ENCODE assay signal across 8 cellular contexts in genomic region chr13:44331912-44332840, GRCh38. TPM values are rescaled to one million over a fixed set of nuclear protein-coding genes. Genes with fewer than 3 reads are reported as not detected.
DNase-seq lines count a peak whose midpoint lies in the region; ATAC-seq and TF ChIP-seq lines count a peak whose summit lies in the region.

No MANE protein-coding gene starts in this region.

- H3K27me3 Mint-ChIP-seq in activated CD8-positive, alpha-beta memory T cell treated with anti-CD3 and anti-CD28 coated beads, Interleukin-2, amount 10 ng/mL, durations not matched to agents 7 days and 5 days, result peaks cover 16% of the 10 kb centered on the region

- H3K4me1 Mint-ChIP-seq in activated CD8-positive, alpha-beta memory T cell treated with anti-CD3 and anti-CD28 coated beads, Interleukin-2, amount 10 ng/mL, durations not matched to agents 7 days and 5 days, result peaks cover 4% of the 10 kb centered on the region

- intact Hi-C loops in dorsolateral prefrontal cortex (cut with DNase I), result no loop called here

- H3K27ac Mint-ChIP-seq in activated CD8-positive, alpha-beta memory T cell treated with anti-CD3 and anti-CD28 coated beads, Interleukin-2, amount 10 ng/mL, durations not matched to agents 7 days and 5 days, result no peak overlapping the region

- H3K27ac ChIP-seq in dorsolateral prefrontal cortex, result peak overlapping the region in 58 of 59 donors; percentile 6 to 94 (median 80)

- no peaks in the 10 kb centered on the region for H3K36me3 Mint-ChIP-seq in activated CD8-positive, alpha-beta memory T cell treated with anti-CD3 and anti-CD28 coated beads, Interleukin-2, amount 10 ng/mL, durations not matched to agents 7 days and 5 days

- H3K4me3 ChIP-seq in dorsolateral prefrontal cortex, result peak overlapping the region in 1 of 59 donors; percentile 8

- no peak overlapping the region for H3K4me3 Mint-ChIP-seq in activated CD8-positive, alpha-beta memory T cell treated with anti-CD3 and anti-CD28 coated beads, Interleukin-2, amount 10 ng/mL, durations not matched to agents 7 days and 5 days

- no peak for ATAC-seq in activated CD8-positive, alpha-beta memory T cell treated with anti-CD3 and anti-CD28 coated beads, Interleukin-2, amount 10 ng/mL, durations not matched to agents 7 days and 5 days

- H3K27me3 ChIP-seq in dorsolateral prefrontal cortex, result no peaks in the 10 kb centered on the region

- CTCF ChIA-PET in activated CD8-positive, alpha-beta memory T cell treated with anti-CD3 and anti-CD28 coated beads, Interleukin-2, amount 10 ng/mL, durations not matched to agents 7 days and 5 days (lab: Charles Lee), result no interaction called here

- no peaks in the 10 kb centered on the region for H3K9me3 Mint-ChIP-seq in activated CD8-positive, alpha-beta memory T cell treated with anti-CD3 and anti-CD28 coated beads, Interleukin-2, amount 10 ng/mL, durations not matched to agents 7 days and 5 days (ENCODE audit: low read depth)

- no peak for TF ChIP-seq CTCF in dorsolateral prefrontal cortex (IDR thresholded peaks at IDR 0.05 in 54 of 56, conservative IDR thresholded peaks at IDR 0.05 in 2 of 56; ENCODE audit: low read depth in 1 of 56, partially characterized antibody in 56 of 56)

- DNase-seq in COR-L47 (lab: John Stamatoyannopoulos, UW) (peak; percentile 92), NCI-H345 treated with DMSO at 0.1 percent for 48 hours (lab: John Stamatoyannopoulos, UW; ENCODE audit: unreplicated experiment) (peak; percentile 43), dorsolateral prefrontal cortex (peak; percentile 28 to 79 (median 60)), non-pigmented ciliary epithelial cell (ENCODE audit: low read depth) (peak; percentile 60), NOMO-1 treated with DMSO at 0.1 percent for 48 hours (lab: John Stamatoyannopoulos, UW; ENCODE audit: unreplicated experiment) (no peak), NCI-H2107 treated with DMSO at 0.1 percent for 48 hours (lab: John Stamatoyannopoulos, UW; ENCODE audit: unreplicated experiment) (no peak), activated gamma-delta T cell treated with Interleukin-2 at 50 U/mL for 16 hours (no peak)
- no peak for DNase-seq in activated CD8-positive, alpha-beta memory T cell treated with anti-CD3 and anti-CD28 coated beads, Interleukin-2, amount 10 ng/mL, durations not matched to agents 7 days and 5 days

RNA-seq across cellular contexts. Expression of gene SERP2, which starts 41.4 kb away (rescaled TPM):
- 10 to 100 TPM; 37.0 to 96.0 (median 70.9) TPM for total RNA-seq in dorsolateral prefrontal cortex
- total RNA-seq in activated CD8-positive, alpha-beta memory T cell treated with anti-CD3 and anti-CD28 coated beads, Interleukin-2, amount 10 ng/mL, durations not matched to agents 7 days and 5 days, result not detected

Comparison
In these comparisons a context has a peak if more than half of its experiments do, and no peak if none do; other contexts are left out.
1. DNase-seq: peak in COR-L47 (single experiment), NCI-H345 treated with DMSO at 0.1 percent for 48 hours (single experiment), dorsolateral prefrontal cortex (10 of 10) and non-pigmented ciliary epithelial cell (single experiment); none in NOMO-1 treated with DMSO at 0.1 percent for 48 hours (single experiment), NCI-H2107 treated with DMSO at 0.1 percent for 48 hours (single experiment), activated gamma-delta T cell treated with Interleukin-2 at 50 U/mL for 16 hours (single experiment) and activated CD8-positive, alpha-beta memory T cell treated with anti-CD3 and anti-CD28 coated beads, Interleukin-2, amount 10 ng/mL, durations not matched to agents 7 days and 5 days (single experiment).
2. RNA of gene SERP2, which starts 41.4 kb away (total RNA-seq): 37.0 to 96.0 TPM in dorsolateral prefrontal cortex; not detected in activated CD8-positive, alpha-beta memory T cell treated with anti-CD3 and anti-CD28 coated beads, Interleukin-2, amount 10 ng/mL, durations not matched to agents 7 days and 5 days; every median in the first group is over 10 times any median in the second.